In the genomic region with DNA sequence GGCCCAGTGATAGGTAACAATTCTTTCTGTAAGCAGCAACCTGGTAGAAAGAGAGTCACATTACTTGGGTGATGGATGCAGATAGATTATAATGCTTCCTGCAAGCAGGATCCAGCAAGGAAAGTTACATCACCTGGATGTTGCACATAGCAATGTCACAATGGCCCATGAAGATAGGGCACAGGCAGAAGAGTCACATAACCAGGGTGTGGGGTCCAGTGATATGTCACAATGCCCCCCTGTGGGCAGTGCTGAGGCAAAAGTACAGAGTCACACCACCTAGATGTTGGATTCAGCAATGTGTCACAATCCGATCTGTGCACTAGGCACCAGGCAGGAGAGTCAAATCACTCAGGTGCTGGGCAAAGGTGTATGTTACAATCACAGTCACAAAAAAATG, we compare ENCODE assay signal across 2 cellular contexts.
TF ChIP-seq lines count a peak whose summit lies in the region.

No MANE protein-coding gene starts in this region.

TF ChIP-seq in IMR-90, 13 proteins besides CTCF, POLR2A, EP300 and RAD21:
- TF ChIP-seq, protein P1, sequence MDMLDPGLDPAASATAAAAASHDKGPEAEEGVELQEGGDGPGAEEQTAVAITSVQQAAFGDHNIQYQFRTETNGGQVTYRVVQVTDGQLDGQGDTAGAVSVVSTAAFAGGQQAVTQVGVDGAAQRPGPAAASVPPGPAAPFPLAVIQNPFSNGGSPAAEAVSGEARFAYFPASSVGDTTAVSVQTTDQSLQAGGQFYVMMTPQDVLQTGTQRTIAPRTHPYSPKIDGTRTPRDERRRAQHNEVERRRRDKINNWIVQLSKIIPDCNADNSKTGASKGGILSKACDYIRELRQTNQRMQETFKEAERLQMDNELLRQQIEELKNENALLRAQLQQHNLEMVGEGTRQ (IDR thresholded peaks at IDR 0.05; ENCODE audit: low read depth, low read length) = no peak

TF ChIP-seq in H1, 55 proteins besides CTCF, POLR2A, EP300 and RAD21:
- TF ChIP-seq POLR2AphosphoS5 (IDR thresholded peaks at IDR 0.05; ENCODE audit: low read depth, low read length) (peak; percentile 39), CREB1 (IDR thresholded peaks at IDR 0.05) (no peak)
